ENCODE assay signal across 10 cellular contexts in the genomic region with DNA sequence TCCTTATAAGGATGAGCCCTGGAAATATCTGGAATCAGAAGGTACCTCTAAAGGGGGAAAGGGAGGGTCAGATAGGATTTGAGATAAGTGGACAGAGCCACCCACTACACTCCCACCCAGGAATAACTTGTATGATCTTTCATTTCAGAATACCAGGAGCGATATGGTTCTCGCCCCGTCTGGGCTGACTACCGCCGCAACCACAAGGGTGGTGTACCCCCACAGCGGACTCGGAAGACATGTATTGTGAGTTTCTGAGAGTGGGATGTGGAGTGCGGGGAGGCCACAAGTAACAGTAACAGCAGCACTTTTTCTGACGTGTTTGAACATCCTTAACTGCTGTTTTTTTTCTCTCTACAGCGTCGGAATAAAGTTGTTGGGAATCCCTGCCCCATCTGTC. TPM values are rescaled to one million over a fixed set of nuclear protein-coding genes. Genes with fewer than 3 reads are reported as not detected.
DNase-seq lines count a peak whose midpoint lies in the region; ATAC-seq and TF ChIP-seq lines count a peak whose summit lies in the region.
"Had no signal": no experiment of that assay in that cellular context is flagged by ENCODE, and none has a peak within 500 bp of the region (broad histone marks: within the 10 kb centered on the region; RNA-seq: fewer than 3 reads in every experiment).

No MANE protein-coding gene starts in this region.

- peak overlapping the region; percentile 1 to 95 (median 93) for H3K27ac ChIP-seq in stomach
- H3K27ac ChIP-seq in coronary artery = no peak overlapping the region

- no peak for TF ChIP-seq POLR2A in stomach (IDR thresholded peaks at IDR 0.05)

- CTCF ChIA-PET in WTC11 (lab: Charles Lee) = no interaction called here

- H3K27me3 Mint-ChIP-seq in activated naive CD4-positive, alpha-beta T cell treated with anti-CD3 and anti-CD28 coated beads, Interleukin-2, amount 50 U/mL, for 24 hours = no peaks in the 10 kb centered on the region
- H3K27me3 Mint-ChIP-seq in WTC11 (ENCODE audit: low read depth) (no peaks in the 10 kb centered on the region; the same call in 1 of the 2 replicates), glutamatergic neuron (ENCODE audit: unreplicated experiment) (peaks cover 26% of the 10 kb centered on the region)
- H3K27me3 Mint-ChIP-seq: activated B cell treated with CpG ODN at 0.5 μM for 24 hours had no signal

- H3K27ac Mint-ChIP-seq in activated naive CD4-positive, alpha-beta T cell treated with anti-CD3 and anti-CD28 coated beads, Interleukin-2, amount 50 U/mL, for 24 hours = peak overlapping the region; percentile 99
- H3K27ac Mint-ChIP-seq in WTC11 (no peak overlapping the region), glutamatergic neuron (ENCODE audit: unreplicated experiment) (no peak overlapping the region)

- no peaks in the 10 kb centered on the region for H3K27me3 ChIP-seq in stomach

- no peak overlapping the region for H3K4me3 ChIP-seq in stomach
- H3K4me3 ChIP-seq in coronary artery = no peak overlapping the region

- intact Hi-C loops in stomach (cut with DNase I; ENCODE audit: low total_unique reads) (no loop called here), left cardiac atrium (cut with DNase I) (no loop called here)

- H3K9me3 Mint-ChIP-seq in activated naive CD4-positive, alpha-beta T cell treated with anti-CD3 and anti-CD28 coated beads, Interleukin-2, amount 50 U/mL, for 24 hours = no peaks in the 10 kb centered on the region
- H3K9me3 Mint-ChIP-seq in WTC11 = no peaks in the 10 kb centered on the region
- peaks cover 32% of the 10 kb centered on the region for H3K9me3 Mint-ChIP-seq in glutamatergic neuron (ENCODE audit: unreplicated experiment)
- H3K9me3 Mint-ChIP-seq: activated B cell treated with CpG ODN at 0.5 μM for 24 hours had no signal

- H3K36me3 ChIP-seq in stomach = peaks cover 46 to 65% (median 64%) of the 10 kb centered on the region in 4 donors

- peak overlapping the region; percentile 94 for H3K4me3 Mint-ChIP-seq in activated naive CD4-positive, alpha-beta T cell treated with anti-CD3 and anti-CD28 coated beads, Interleukin-2, amount 50 U/mL, for 24 hours
- H3K4me3 Mint-ChIP-seq in WTC11 (peak overlapping the region; percentile 96), glutamatergic neuron (ENCODE audit: unreplicated experiment) (peak overlapping the region; percentile 97)

- H3K4me1 Mint-ChIP-seq in activated naive CD4-positive, alpha-beta T cell treated with anti-CD3 and anti-CD28 coated beads, Interleukin-2, amount 50 U/mL, for 24 hours = peaks cover 16% of the 10 kb centered on the region
- H3K4me1 Mint-ChIP-seq in WTC11 (peaks cover 14% of the 10 kb centered on the region), glutamatergic neuron (ENCODE audit: low read depth, unreplicated experiment) (peaks cover 4% of the 10 kb centered on the region)

- TF ChIP-seq EP300 in stomach (IDR thresholded peaks at IDR 0.05) = no peak

- no peaks in the 10 kb centered on the region for H3K9me3 ChIP-seq in stomach

- no peak for ATAC-seq in WTC11
- no peak for ATAC-seq in left cardiac atrium

- WGBS in stomach, 5 donors = 88 to 95% (median 93%) methylated on average over 11 of the region's 11 CpGs

- TF ChIP-seq CTCF in WTC11 (IDR thresholded peaks at IDR 0.05) = no peak
- TF ChIP-seq CTCF in glutamatergic neuron (IDR thresholded peaks at IDR 0.05; ENCODE audit: partially characterized antibody, unreplicated experiment) = no peak
- no peak for TF ChIP-seq CTCF in stomach (IDR thresholded peaks at IDR 0.05)
- no peak for TF ChIP-seq CTCF in coronary artery (IDR thresholded peaks at IDR 0.05)

- POLR2A ChIA-PET in WTC11 (lab: Charles Lee) = no interaction called here

- peaks cover 11 to 36% (median 16%) of the 10 kb centered on the region in 4 donors for H3K4me1 ChIP-seq in stomach

- DNase-seq in activated naive CD4-positive, alpha-beta T cell (lab: John Stamatoyannopoulos, UW) = no peak
- DNase-seq in WTC11 (ENCODE audit: low spot score) = no peak
- no peak for DNase-seq in glutamatergic neuron
- no peak for DNase-seq in stomach
- no peak for DNase-seq in NCI-H345 (lab: John Stamatoyannopoulos, UW)
- no peak for DNase-seq in coronary artery (ENCODE audit: low spot score)
- DNase-seq in left cardiac atrium = no peak
- DNase-seq: activated B cell treated with CpG ODN at 0.5 μM for 24 hours, mammary epithelial cell had no signal

- peaks cover 30% of the 10 kb centered on the region for H3K36me3 Mint-ChIP-seq in activated naive CD4-positive, alpha-beta T cell treated with anti-CD3 and anti-CD28 coated beads, Interleukin-2, amount 50 U/mL, for 24 hours
- H3K36me3 Mint-ChIP-seq in WTC11 = peaks cover 50% of the 10 kb centered on the region
- peaks cover 10% of the 10 kb centered on the region for H3K36me3 Mint-ChIP-seq in glutamatergic neuron (ENCODE audit: unreplicated experiment)

TF ChIP-seq in WTC11, 78 proteins besides CTCF, POLR2A, EP300 and RAD21 (continues in another document):
- TF ChIP-seq, protein P1, sequence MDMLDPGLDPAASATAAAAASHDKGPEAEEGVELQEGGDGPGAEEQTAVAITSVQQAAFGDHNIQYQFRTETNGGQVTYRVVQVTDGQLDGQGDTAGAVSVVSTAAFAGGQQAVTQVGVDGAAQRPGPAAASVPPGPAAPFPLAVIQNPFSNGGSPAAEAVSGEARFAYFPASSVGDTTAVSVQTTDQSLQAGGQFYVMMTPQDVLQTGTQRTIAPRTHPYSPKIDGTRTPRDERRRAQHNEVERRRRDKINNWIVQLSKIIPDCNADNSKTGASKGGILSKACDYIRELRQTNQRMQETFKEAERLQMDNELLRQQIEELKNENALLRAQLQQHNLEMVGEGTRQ (CRISPR knock-in tag; IDR thresholded peaks at IDR 0.05) = no peak
- no peak for TF ChIP-seq ZBTB21 (CRISPR knock-in tag; IDR thresholded peaks at IDR 0.05; ENCODE audit: borderline replicate concordance)
- TF ChIP-seq ZNF317 (CRISPR knock-in tag; IDR thresholded peaks at IDR 0.05; ENCODE audit: borderline replicate concordance, low read depth) = no peak
- TF ChIP-seq, protein P2, sequence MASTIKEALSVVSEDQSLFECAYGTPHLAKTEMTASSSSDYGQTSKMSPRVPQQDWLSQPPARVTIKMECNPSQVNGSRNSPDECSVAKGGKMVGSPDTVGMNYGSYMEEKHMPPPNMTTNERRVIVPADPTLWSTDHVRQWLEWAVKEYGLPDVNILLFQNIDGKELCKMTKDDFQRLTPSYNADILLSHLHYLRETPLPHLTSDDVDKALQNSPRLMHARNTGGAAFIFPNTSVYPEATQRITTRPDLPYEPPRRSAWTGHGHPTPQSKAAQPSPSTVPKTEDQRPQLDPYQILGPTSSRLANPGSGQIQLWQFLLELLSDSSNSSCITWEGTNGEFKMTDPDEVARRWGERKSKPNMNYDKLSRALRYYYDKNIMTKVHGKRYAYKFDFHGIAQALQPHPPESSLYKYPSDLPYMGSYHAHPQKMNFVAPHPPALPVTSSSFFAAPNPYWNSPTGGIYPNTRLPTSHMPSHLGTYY (CRISPR knock-in tag; IDR thresholded peaks at IDR 0.05) = no peak
- TF ChIP-seq CBFB (CRISPR knock-in tag; IDR thresholded peaks at IDR 0.05; ENCODE audit: low read depth) = no peak
- TF ChIP-seq ZNF671 (CRISPR knock-in tag; IDR thresholded peaks at IDR 0.05) = no peak
- TF ChIP-seq, protein P3, sequence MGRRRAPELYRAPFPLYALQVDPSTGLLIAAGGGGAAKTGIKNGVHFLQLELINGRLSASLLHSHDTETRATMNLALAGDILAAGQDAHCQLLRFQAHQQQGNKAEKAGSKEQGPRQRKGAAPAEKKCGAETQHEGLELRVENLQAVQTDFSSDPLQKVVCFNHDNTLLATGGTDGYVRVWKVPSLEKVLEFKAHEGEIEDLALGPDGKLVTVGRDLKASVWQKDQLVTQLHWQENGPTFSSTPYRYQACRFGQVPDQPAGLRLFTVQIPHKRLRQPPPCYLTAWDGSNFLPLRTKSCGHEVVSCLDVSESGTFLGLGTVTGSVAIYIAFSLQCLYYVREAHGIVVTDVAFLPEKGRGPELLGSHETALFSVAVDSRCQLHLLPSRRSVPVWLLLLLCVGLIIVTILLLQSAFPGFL (CRISPR knock-in tag; IDR thresholded peaks at IDR 0.05; ENCODE audit: borderline replicate concordance) = no peak
- TF ChIP-seq GTF2I (CRISPR knock-in tag; conservative IDR thresholded peaks at IDR 0.05) = no peak

RNA-seq across cellular contexts. Expression of gene MRPS18B, which starts 1.9 kb away (rescaled TPM):
- total RNA-seq in WTC11 (2021) = 56.4 to 67.8 TPM (median 57.6 TPM) in 3 replicates
- total RNA-seq in glutamatergic neuron (ENCODE audit: unreplicated experiment) = 40.0 TPM
- total RNA-seq in stomach = 10 to 100 TPM in 4 of 5 donors, 1 to 10 TPM in 1; 6.4 to 54.8 (median 28.5) TPM
- polyA plus RNA-seq in stomach = 10 to 100 TPM; 51.3 to 71.2 (median 61.6) TPM
- total RNA-seq in left cardiac atrium = 10 to 100 TPM; 71.1 to 74.7 TPM

RNA-seq across cellular contexts. Expression of gene PPP1R10, which starts 2.5 kb away (rescaled TPM):
- total RNA-seq in WTC11 (2021) = 83.1 to 90.5 TPM (median 85.5 TPM) in 3 replicates
- 99.7 TPM for total RNA-seq in glutamatergic neuron (ENCODE audit: unreplicated experiment)
- total RNA-seq in stomach = 100 to 1,000 TPM in 2 of 5 donors, 10 to 100 TPM in 3; 27.4 to 164 (median 50.1) TPM
- polyA plus RNA-seq in stomach = 10 to 100 TPM in 2 of 3 donors, 1 to 10 TPM in 1; 9.9 to 20.2 (median 17.7) TPM
- total RNA-seq in left cardiac atrium = 10 to 100 TPM; 37.3 to 42.1 TPM

RNA-seq across cellular contexts. Expression of gene ATAT1, which starts 7.1 kb away (rescaled TPM):
- 19.3 to 21.7 TPM (median 20.3 TPM) in 3 replicates for total RNA-seq in WTC11 (2021)
- 131 TPM for total RNA-seq in glutamatergic neuron (ENCODE audit: unreplicated experiment)
- total RNA-seq in stomach = 10 to 100 TPM in 1 of 5 donors, 1 to 10 TPM in 3, not detected in 1; 3.0 to 11.6 (median 5.2) TPM
- polyA plus RNA-seq in stomach = 1 to 10 TPM; 5.3 to 7.5 (median 5.7) TPM
- total RNA-seq in left cardiac atrium = 1 to 10 TPM; 2.7 to 3.8 TPM

RNA-seq across cellular contexts. Expression of gene C6orf136, which starts 27.4 kb away (rescaled TPM):
- 21.8 to 26.5 TPM (median 25.5 TPM) in 3 replicates for total RNA-seq in WTC11 (2021)
- 13.7 TPM for total RNA-seq in glutamatergic neuron (ENCODE audit: unreplicated experiment)
- 100 to 1,000 TPM in 1 of 5 donors, 10 to 100 TPM in 3, 1 to 10 TPM in 1; 7.3 to 126 (median 12.8) TPM for total RNA-seq in stomach
- 10 to 100 TPM; 21.2 to 29.3 (median 25.7) TPM for polyA plus RNA-seq in stomach
- total RNA-seq in left cardiac atrium = 10 to 100 TPM; 30.1 to 39.3 TPM

RNA-seq across cellular contexts. Expression of gene ABCF1, which starts 48.3 kb away (rescaled TPM):
- 98.7 to 102 TPM (median 101 TPM) in 3 replicates for total RNA-seq in WTC11 (2021)
- 62.7 TPM for total RNA-seq in glutamatergic neuron (ENCODE audit: unreplicated experiment)
- 10 to 100 TPM in 4 of 5 donors, 1 to 10 TPM in 1; 7.6 to 32.6 (median 28.3) TPM for total RNA-seq in stomach
- polyA plus RNA-seq in stomach = 10 to 100 TPM; 17.1 to 28.0 (median 26.8) TPM
- 10 to 100 TPM; 30.7 to 45.9 TPM for total RNA-seq in left cardiac atrium

Comparison
In these comparisons a context has a peak if more than half of its experiments do, and no peak if none do; other contexts are left out.
1. H3K27ac ChIP-seq: peak in stomach (5 of 5); none in coronary artery (0 of 2).
2. Peak in every context shown above with its lines, with median percentiles within 50 percentile points of each other: H3K4me3 Mint-ChIP-seq.